1 cellular context compared by ENCODE assay signal in genomic region chr3:121852256-121852655, GRCh38.
TF ChIP-seq lines count a peak whose summit lies in the region.

No MANE protein-coding gene starts in this region.

TF ChIP-seq in GM12878, 131 proteins besides CTCF, POLR2A, EP300 and RAD21:
- TF ChIP-seq ZNF24 (IDR thresholded peaks at IDR 0.05) (no peak), STAT3 (IDR thresholded peaks at IDR 0.05; ENCODE audit: low read depth, low read length) (no peak), GATAD2B (conservative IDR thresholded peaks at IDR 0.05; ENCODE audit: low read depth) (no peak), MYC (IDR thresholded peaks at IDR 0.05; ENCODE audit: insufficient read depth, insufficient read length, insufficient replicate concordance, low read length, severe bottlenecking) (no peak)
